Comparison of ENCODE assay signal across 10 cellular contexts in the genomic region with DNA sequence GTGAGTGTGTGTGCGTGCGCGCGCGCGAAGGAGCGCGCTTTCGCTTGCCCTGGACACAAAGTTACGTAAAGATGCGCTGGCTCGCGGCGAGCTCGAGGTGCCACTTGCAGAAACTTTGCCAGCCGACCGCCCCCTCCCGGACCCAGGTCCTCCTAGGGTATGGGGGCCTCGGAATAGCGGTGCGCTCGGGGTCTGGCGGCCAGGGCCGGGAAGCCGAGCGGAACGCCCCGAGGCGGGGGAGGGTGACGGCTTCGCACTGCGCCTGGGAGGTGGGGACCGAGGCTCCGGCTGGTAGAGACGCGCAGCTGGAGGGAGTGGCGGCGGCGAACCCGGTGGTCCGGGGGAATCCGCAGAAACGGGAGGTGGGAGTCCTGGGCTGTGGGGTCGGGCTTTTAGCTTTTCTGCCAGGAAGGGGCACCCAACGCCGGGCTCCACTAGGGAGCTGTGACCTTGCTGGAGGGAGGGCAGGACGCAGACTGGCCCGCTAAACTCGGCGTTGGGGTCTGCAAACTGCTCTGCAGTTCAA. TPM values are rescaled to one million over a fixed set of nuclear protein-coding genes. Genes with fewer than 3 reads are reported as not detected.
A peak's percentile ranks its signal among the peaks of the same experiment; 100 is the strongest.
DNase-seq lines count a peak whose midpoint lies in the region; ATAC-seq and TF ChIP-seq lines count a peak whose summit lies in the region.
"Had no signal": no experiment of that assay in that cellular context is flagged by ENCODE, and none has a peak within 500 bp of the region (broad histone marks: within the 10 kb centered on the region; RNA-seq: fewer than 3 reads in every experiment).

No MANE protein-coding gene starts in this region.

- peak overlapping the region; percentile 66 for H3K4me3 Mint-ChIP-seq in memory B cell

- no peaks in the 10 kb centered on the region for H4K20me1 ChIP-seq in GM23248 (ENCODE audit: insufficient read depth)

- in situ Hi-C loops in GM23248 (cut with MboI) (no loop called here), brain microvascular endothelial cell (cut with HindIII; ENCODE audit: low pct_ligation_motif_present, low sequenced_read_pairs) (no loop called here)

- H3K27me3 ChIP-seq in ACC112 (ENCODE audit: insufficient read depth, low read length) (peaks cover 98% of the 10 kb centered on the region), GM23248 (replicated peaks; ENCODE audit: insufficient read depth) (peaks cover 84% of the 10 kb centered on the region), brain microvascular endothelial cell (replicated peaks) (peaks cover 90% of the 10 kb centered on the region)

- H3K36me3 ChIP-seq in ACC112 (ENCODE audit: insufficient read depth, low read length) = no peaks in the 10 kb centered on the region
- H3K36me3 ChIP-seq in GM23248 (ENCODE audit: low read depth) = no peaks in the 10 kb centered on the region
- H3K36me3 ChIP-seq in brain microvascular endothelial cell (replicated peaks) = no peaks in the 10 kb centered on the region

- H3K36me3 Mint-ChIP-seq in memory B cell = no peaks in the 10 kb centered on the region

- no peaks in the 10 kb centered on the region for H3K9me2 ChIP-seq in GM23248 (ENCODE audit: insufficient read depth)

- H3K27ac ChIP-seq in ACC112 (ENCODE audit: low read depth, low read length) (no peak overlapping the region), GM23248 (no peak overlapping the region), brain microvascular endothelial cell (no peak overlapping the region)
- H3K27ac ChIP-seq: epithelial cell of prostate had no signal

- H3K4me1 ChIP-seq in ACC112 (ENCODE audit: control insufficient read depth, insufficient read depth, low read length, unreplicated experiment) (no peaks in the 10 kb centered on the region), GM23248 (ENCODE audit: insufficient read depth) (0 out of 2 replicates have a peak, but pooled peaks cover 6% of the 10 kb centered on the region)

- peaks cover 27% of the 10 kb centered on the region for H3K27me3 Mint-ChIP-seq in memory B cell

- no peaks in the 10 kb centered on the region for H3F3A ChIP-seq in GM23248 (ENCODE audit: insufficient read depth)

- no peak overlapping the region for H2AFZ ChIP-seq in ACC112 (ENCODE audit: low read length, unreplicated experiment)
- no peak overlapping the region for H2AFZ ChIP-seq in GM23248

- WGBS in GM23248 (ENCODE audit: low coverage in 1 of 2, low lambda C conversion rate in 2 of 2, missing lambda C conversion rate in 2 of 2), 2 experiments = 3 to 4% methylated on average over 35 to 46 of the region's 50 CpGs

- TF ChIP-seq CTCF in brain microvascular endothelial cell (IDR thresholded peaks at IDR 0.05; ENCODE audit: low read depth, low read length, missing control alignments) (no peak), GM10266 (IDR thresholded peaks at IDR 0.05; ENCODE audit: control insufficient read depth, insufficient read depth, low read depth, missing control alignments) (no peak)

- no peak overlapping the region for H3K4me2 ChIP-seq in GM23248 (ENCODE audit: unreplicated experiment)

- H3K9ac ChIP-seq in GM23248 = no peak overlapping the region

- no peaks in the 10 kb centered on the region for H3K79me2 ChIP-seq in ACC112 (ENCODE audit: control insufficient read depth, insufficient read depth, low read length, unreplicated experiment)
- no peaks in the 10 kb centered on the region for H3K79me2 ChIP-seq in GM23248 (ENCODE audit: insufficient read depth)

- H3K4me3 ChIP-seq in ACC112 (ENCODE audit: low read depth, low read length) (peak overlapping the region; percentile 64), GM23248 (peak overlapping the region; percentile 58), brain microvascular endothelial cell (ENCODE audit: low read depth, low read length) (peak overlapping the region; percentile 24)

- no peaks in the 10 kb centered on the region for H3K9me3 ChIP-seq in GM23248 (ENCODE audit: low read depth)

- H3K9me3 Mint-ChIP-seq in memory B cell = no peaks in the 10 kb centered on the region

- H3K4me1 Mint-ChIP-seq in memory B cell = peaks cover 13% of the 10 kb centered on the region

- ATAC-seq in memory B cell (ENCODE audit: low read depth) = no peak

- no peak overlapping the region for H3K27ac Mint-ChIP-seq in memory B cell

- DNase-seq in GM23248 (peak; percentile 41), brain microvascular endothelial cell (no peak), memory B cell (ENCODE audit: low spot score in 2 of 2) (no peak), SW480 (ENCODE audit: low spot score) (no peak), NCI-H526 treated with DMSO at 0.1 percent for 48 hours (lab: John Stamatoyannopoulos, UW) (no peak), GM10266 (ENCODE audit: extremely low spot score) (no peak)
- DNase-seq in stimulated activated CD4-positive, alpha-beta T cell treated with anti-CD3 and anti-CD28 coated beads, Interleukin-12 subunit alpha, Interleukin-12 subunit beta, amount 100 ng/mL, for 4 hours = no peak
- DNase-seq: NK-92 treated with Interleukin-12 subunit alpha and Interleukin-12 subunit beta, amount 100 ng/mL, for 24 hours had no signal

RNA-seq across cellular contexts. Expression of gene RFX4, which starts 0.8 kb away (rescaled TPM):
- total RNA-seq in GM23248 (2014; rRNA removed; shearing (Covaris generic)) = not detected in 2 replicates
- not detected in 2 replicates for polyA plus RNA-seq in GM23248 (2016; fragmentation: Nextera tagmentation; extraction: Ambion mirVana)
